ENCODE assay signal across 8 cellular contexts in genomic region chr17:50547035-50547735, GRCh38. TPM values are rescaled to one million over a fixed set of nuclear protein-coding genes. Genes with fewer than 3 reads are reported as not detected.
DNase-seq lines count a peak whose midpoint lies in the region; ATAC-seq and TF ChIP-seq lines count a peak whose summit lies in the region.

SPATA20 (plus strand) TSS chr17:50547174; CDS start chr17:50547209, 35 bp downstream.

- no peaks in the 10 kb centered on the region for H3K36me3 Mint-ChIP-seq in activated T-helper 1 cell treated with anti-CD3 and anti-CD28 coated beads, Interleukin-12 subunit alpha, Interleukin-12 subunit beta, Interleukin-2, Interleukin-4 antibody, amounts not matched to agents 30 ng/mL and 10 ng/mL and 1 ng/mL, durations not matched to agents 14 hours and 24 hours and 36 hours (ENCODE audit: low read depth)
- no peaks in the 10 kb centered on the region for H3K36me3 Mint-ChIP-seq in natural killer cell

- H3K4me3 ChIP-seq in fibroblast of lung (replicated peaks in 1 of 4; ENCODE audit: control extremely low read depth in 1 of 4, insufficient read depth in 1 of 4, low read depth in 3 of 4, low read length in 4 of 4) = peak within 1 kb of the TSS; percentile 65 to 76 (median 70)

- H3K27ac Mint-ChIP-seq in activated T-helper 1 cell treated with anti-CD3 and anti-CD28 coated beads, Interleukin-12 subunit alpha, Interleukin-12 subunit beta, Interleukin-2, Interleukin-4 antibody, amounts not matched to agents 30 ng/mL and 10 ng/mL and 1 ng/mL, durations not matched to agents 14 hours and 24 hours and 36 hours = peak within 1 kb of the TSS; percentile 79
- H3K27ac Mint-ChIP-seq in natural killer cell = peak within 1 kb of the TSS in 1 of 2 donors; percentile 74

- ATAC-seq in GM21526 (IDR thresholded peaks at IDR 0.05; ENCODE audit: low FRiP score, unreplicated experiment) (peak; percentile 73), natural killer cell (peak; percentile 86 to 91 (median 90))

- intact Hi-C loops in activated T-helper 1 cell treated with anti-CD3 and anti-CD28 coated beads, Interleukin-12 subunit alpha, Interleukin-12 subunit beta, Interleukin-2, Interleukin-4 antibody, amounts not matched to agents 30 ng/mL and 10 ng/mL and 1 ng/mL, durations not matched to agents 14 hours and 24 hours and 36 hours (cut with micrococcal nuclease) = loop anchor here (1.0 to 2.0 kb wide), 10 partner anchors 13 to 410 kb away; partner anchors contain the start of genes CACNA1G, LUC7L3, MYCBPAP and RSAD1
- intact Hi-C loops in natural killer cell (cut with micrococcal nuclease) = loop anchor here (1.0 to 10.0 kb wide), 4 partner anchors 14 to 296 kb away; partner anchors contain the start of gene CACNA1G

- peak within 1 kb of the TSS; percentile 99 for H3K4me2 ChIP-seq in fibroblast of lung (ENCODE audit: extremely low read depth, insufficient read depth, low read length)

- H3K4me3 Mint-ChIP-seq in activated T-helper 1 cell treated with anti-CD3 and anti-CD28 coated beads, Interleukin-12 subunit alpha, Interleukin-12 subunit beta, Interleukin-2, Interleukin-4 antibody, amounts not matched to agents 30 ng/mL and 10 ng/mL and 1 ng/mL, durations not matched to agents 14 hours and 24 hours and 36 hours = peak within 1 kb of the TSS; percentile 77
- peak within 1 kb of the TSS; percentile 67 for H3K4me3 Mint-ChIP-seq in natural killer cell

- H3K9me3 Mint-ChIP-seq in activated T-helper 1 cell treated with anti-CD3 and anti-CD28 coated beads, Interleukin-12 subunit alpha, Interleukin-12 subunit beta, Interleukin-2, Interleukin-4 antibody, amounts not matched to agents 30 ng/mL and 10 ng/mL and 1 ng/mL, durations not matched to agents 14 hours and 24 hours and 36 hours = no peaks in the 10 kb centered on the region
- no peaks in the 10 kb centered on the region for H3K9me3 Mint-ChIP-seq in natural killer cell

- peaks cover 3% of the 10 kb centered on the region for H3K79me2 ChIP-seq in fibroblast of lung (ENCODE audit: control insufficient read depth, insufficient read depth, low read length)

- DNase-seq in DMS114 treated with DMSO at 0.1 percent for 48 hours (lab: John Stamatoyannopoulos, UW; ENCODE audit: unreplicated experiment) = peak; percentile 70
- peak; percentile 89 for DNase-seq in RKO (ENCODE audit: low spot score)
- peak; percentile 81 for DNase-seq in activated T-helper 1 cell treated with anti-CD3 and anti-CD28 coated beads, Interleukin-12 subunit alpha, Interleukin-12 subunit beta, Interleukin-2, Interleukin-4 antibody, amounts not matched to agents 30 ng/mL and 10 ng/mL and 1 ng/mL, durations not matched to agents 14 hours and 24 hours and 36 hours (ENCODE audit: low spot score)
- DNase-seq in fibroblast of lung (ENCODE audit: low read depth in 2 of 2) = peak; percentile 85 to 87
- peak; percentile 78 for DNase-seq in natural killer cell
- DNase-seq in stimulated activated naive CD4-positive, alpha-beta T cell (lab: John Stamatoyannopoulos, UW) = peak; percentile 67 to 85 (median 78)

- H3K4me1 ChIP-seq in fibroblast of lung (ENCODE audit: control insufficient read depth, extremely low read depth, insufficient read depth, low read length) = peaks cover 9% of the 10 kb centered on the region

- H3K27me3 Mint-ChIP-seq in activated T-helper 1 cell treated with anti-CD3 and anti-CD28 coated beads, Interleukin-12 subunit alpha, Interleukin-12 subunit beta, Interleukin-2, Interleukin-4 antibody, amounts not matched to agents 30 ng/mL and 10 ng/mL and 1 ng/mL, durations not matched to agents 14 hours and 24 hours and 36 hours (ENCODE audit: insufficient read depth) = peaks cover 12% of the 10 kb centered on the region
- peaks cover 12 to 20% of the 10 kb centered on the region in 2 donors for H3K27me3 Mint-ChIP-seq in natural killer cell (ENCODE audit: low read depth in 2 of 2)

- H3K27ac ChIP-seq in fibroblast of lung (ENCODE audit: insufficient read depth, low read length) = peak within 1 kb of the TSS; percentile 57

- peaks cover 16% of the 10 kb centered on the region for H3K4me1 Mint-ChIP-seq in activated T-helper 1 cell treated with anti-CD3 and anti-CD28 coated beads, Interleukin-12 subunit alpha, Interleukin-12 subunit beta, Interleukin-2, Interleukin-4 antibody, amounts not matched to agents 30 ng/mL and 10 ng/mL and 1 ng/mL, durations not matched to agents 14 hours and 24 hours and 36 hours (ENCODE audit: low read depth)
- peaks cover 14 to 21% of the 10 kb centered on the region in 2 donors for H3K4me1 Mint-ChIP-seq in natural killer cell

- no peak for TF ChIP-seq EP300 in Ishikawa (IDR thresholded peaks at IDR 0.05; ENCODE audit: borderline replicate concordance)

- no peaks in the 10 kb centered on the region for H4K20me1 ChIP-seq in fibroblast of lung (ENCODE audit: control insufficient read depth, extremely low read depth, insufficient read depth, low read length)

- H3K36me3 ChIP-seq in fibroblast of lung (ENCODE audit: control insufficient read depth, insufficient read depth, low read length) = peaks cover 8% of the 10 kb centered on the region

- TF ChIP-seq CTCF in fibroblast of lung (conservative IDR thresholded peaks at IDR 0.05 in 1 of 2, IDR thresholded peaks at IDR 0.05 in 1 of 2; ENCODE audit: low read depth in 1 of 2, low read length in 2 of 2) (peak; percentile 86 to 89), natural killer cell (IDR thresholded peaks at IDR 0.05) (peak; percentile 92)

- H3K9me3 ChIP-seq in fibroblast of lung (ENCODE audit: control insufficient read depth, insufficient read depth, low read depth, low read length) = no peaks in the 10 kb centered on the region

- H2AFZ ChIP-seq in fibroblast of lung (ENCODE audit: low read length) = peak within 1 kb of the TSS; percentile 65

- no peaks in the 10 kb centered on the region for H3K27me3 ChIP-seq in fibroblast of lung (ENCODE audit: control insufficient read depth, insufficient read depth, low read length)

- peak within 1 kb of the TSS; percentile 72 for H3K9ac ChIP-seq in fibroblast of lung (ENCODE audit: insufficient read depth, low read length)

- peak; percentile 99 for TF ChIP-seq RAD21 in Ishikawa (IDR thresholded peaks at IDR 0.05; ENCODE audit: low read depth)

TF ChIP-seq in Ishikawa, 13 proteins besides CTCF, POLR2A, EP300 and RAD21:
- no peak for TF ChIP-seq USF1 (IDR thresholded peaks at IDR 0.05)
- TF ChIP-seq CEBPB (IDR thresholded peaks at IDR 0.05) = no peak
- no peak for TF ChIP-seq REST (IDR thresholded peaks at IDR 0.05; ENCODE audit: low read depth)
- no peak for TF ChIP-seq ZBTB7A (IDR thresholded peaks at IDR 0.05; ENCODE audit: low read depth)
- no peak for TF ChIP-seq FOXM1 (IDR thresholded peaks at IDR 0.05; ENCODE audit: borderline replicate concordance, low read depth)
- TF ChIP-seq TAF1 (IDR thresholded peaks at IDR 0.05; ENCODE audit: low read depth) = 0 out of 2 replicates have a peak, but pooled peaks have one; percentile 27
- no peak for TF ChIP-seq NFIC (IDR thresholded peaks at IDR 0.05)
- peak; percentile 81 for TF ChIP-seq YY1 (IDR thresholded peaks at IDR 0.05; ENCODE audit: low read depth)
- TF ChIP-seq CREB1 (IDR thresholded peaks at IDR 0.05; ENCODE audit: low read depth) = no peak
- 0 out of 2 replicates have a peak, but pooled peaks have one; percentile 23 for TF ChIP-seq EGR1 (IDR thresholded peaks at IDR 0.05)
- TF ChIP-seq MAX (IDR thresholded peaks at IDR 0.05) = peak; percentile 41; the same call in 1 of the 2 replicates
- no peak for TF ChIP-seq TCF12 (IDR thresholded peaks at IDR 0.05; ENCODE audit: low read depth)
- TF ChIP-seq TEAD4 (IDR thresholded peaks at IDR 0.05) = peak; percentile 29; the same call in 1 of the 2 replicates

RNA-seq across cellular contexts. Expression of gene SPATA20, which starts in this region (rescaled TPM):
- 20.5 and 22.5 TPM in 2 replicates for total RNA-seq in activated T-helper 1 cell treated with anti-CD3 and anti-CD28 coated beads, Interleukin-12 subunit alpha, Interleukin-12 subunit beta, Interleukin-2, Interleukin-4 antibody, amounts not matched to agents 30 ng/mL and 10 ng/mL and 1 ng/mL, durations not matched to agents 14 hours and 24 hours and 36 hours
- total RNA-seq in fibroblast of lung = 68.8 and 119 TPM in 2 replicates
- 19.9 and 21.6 TPM in 2 replicates for polyA plus RNA-seq in fibroblast of lung
- polyA plus RNA-seq in fibroblast of lung (2012) = 47.3 and 47.5 TPM in 2 replicates
- 52.9 and 56.4 TPM in 2 replicates for polyA minus RNA-seq in fibroblast of lung (ENCODE audit: low replicate concordance)
- 10 to 100 TPM; 30.7 to 45.5 (median 32.5) TPM for total RNA-seq in natural killer cell

Comparison
In these comparisons a context has a peak if more than half of its experiments do, and no peak if none do; other contexts are left out.
1. Peak in every context shown above with its lines: DNase-seq, ATAC-seq, H3K4me3 ChIP-seq and H3K27ac ChIP-seq.